In genomic region chr3:190807719-190808375, GRCh38 we compare ENCODE assay signal across 1 cellular context.
A peak's percentile ranks its signal among the peaks of the same experiment; 100 is the strongest.
TF ChIP-seq lines count a peak whose summit lies in the region.

No MANE protein-coding gene starts in this region.

TF ChIP-seq in HEK293, 187 proteins besides CTCF, POLR2A, EP300 and RAD21 (continued from another document):
- TF ChIP-seq, protein P1, sequence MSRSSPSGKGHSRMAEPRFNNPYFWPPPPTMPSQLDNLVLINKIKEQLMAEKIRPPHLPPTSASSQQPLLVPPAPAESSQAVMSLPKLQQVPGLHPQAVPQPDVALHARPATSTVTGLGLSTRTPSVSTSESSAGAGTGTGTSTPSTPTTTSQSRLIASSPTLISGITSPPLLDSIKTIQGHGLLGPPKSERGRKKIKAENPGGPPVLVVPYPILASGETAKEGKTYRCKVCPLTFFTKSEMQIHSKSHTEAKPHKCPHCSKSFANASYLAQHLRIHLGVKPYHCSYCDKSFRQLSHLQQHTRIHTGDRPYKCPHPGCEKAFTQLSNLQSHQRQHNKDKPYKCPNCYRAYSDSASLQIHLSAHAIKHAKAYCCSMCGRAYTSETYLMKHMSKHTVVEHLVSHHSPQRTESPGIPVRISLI (tag by site-specific recombination; IDR thresholded peaks at IDR 0.05): no peak
- TF ChIP-seq ZNF140 (tag by site-specific recombination; IDR thresholded peaks at IDR 0.05) (no peak), HOXD13 (CRISPR knock-in tag; IDR thresholded peaks at IDR 0.05; ENCODE audit: borderline replicate concordance) (no peak), FEZF1 (tag by site-specific recombination; IDR thresholded peaks at IDR 0.05) (peak; percentile 73), GLIS1 (tag by site-specific recombination; IDR thresholded peaks at IDR 0.05) (peak; percentile 70), ZFP41 (tag by site-specific recombination; IDR thresholded peaks at IDR 0.05; ENCODE audit: borderline replicate concordance) (no peak), ZNF169 (tag by site-specific recombination; IDR thresholded peaks at IDR 0.05) (no peak), ZNF214 (tag by site-specific recombination; IDR thresholded peaks at IDR 0.05; ENCODE audit: borderline replicate concordance) (no peak), AEBP2 (tag by site-specific recombination; IDR thresholded peaks at IDR 0.05; ENCODE audit: borderline replicate concordance) (no peak), ZNF112 (tag by site-specific recombination; IDR thresholded peaks at IDR 0.05) (no peak), ZNF549 (tag by site-specific recombination; IDR thresholded peaks at IDR 0.05) (no peak), ZNF10 (tag by site-specific recombination; IDR thresholded peaks at IDR 0.05) (no peak), PATZ1 (tag by site-specific recombination; IDR thresholded peaks at IDR 0.05) (no peak), KLF9 (tag by site-specific recombination; IDR thresholded peaks at IDR 0.05; ENCODE audit: low read depth) (no peak), ZSCAN18 (tag by site-specific recombination; IDR thresholded peaks at IDR 0.05) (no peak), ZNF211 (tag by site-specific recombination; IDR thresholded peaks at IDR 0.05; ENCODE audit: low read depth) (no peak), ZNF626 (tag by site-specific recombination; IDR thresholded peaks at IDR 0.05) (no peak), MEIS1 (CRISPR knock-in tag; IDR thresholded peaks at IDR 0.05; ENCODE audit: borderline replicate concordance) (peak; percentile 46; the same call in 1 of the 2 replicates), ZNF121 (tag by site-specific recombination; IDR thresholded peaks at IDR 0.05) (no peak), ZNF433 (tag by site-specific recombination; IDR thresholded peaks at IDR 0.05; ENCODE audit: low read depth) (no peak), IKZF3 (tag by site-specific recombination; IDR thresholded peaks at IDR 0.05) (no peak), ZNF155 (tag by site-specific recombination; IDR thresholded peaks at IDR 0.05) (no peak), ZSCAN23 (tag by site-specific recombination; IDR thresholded peaks at IDR 0.05) (no peak)
